8 cellular contexts compared by ENCODE assay signal in the genomic region with DNA sequence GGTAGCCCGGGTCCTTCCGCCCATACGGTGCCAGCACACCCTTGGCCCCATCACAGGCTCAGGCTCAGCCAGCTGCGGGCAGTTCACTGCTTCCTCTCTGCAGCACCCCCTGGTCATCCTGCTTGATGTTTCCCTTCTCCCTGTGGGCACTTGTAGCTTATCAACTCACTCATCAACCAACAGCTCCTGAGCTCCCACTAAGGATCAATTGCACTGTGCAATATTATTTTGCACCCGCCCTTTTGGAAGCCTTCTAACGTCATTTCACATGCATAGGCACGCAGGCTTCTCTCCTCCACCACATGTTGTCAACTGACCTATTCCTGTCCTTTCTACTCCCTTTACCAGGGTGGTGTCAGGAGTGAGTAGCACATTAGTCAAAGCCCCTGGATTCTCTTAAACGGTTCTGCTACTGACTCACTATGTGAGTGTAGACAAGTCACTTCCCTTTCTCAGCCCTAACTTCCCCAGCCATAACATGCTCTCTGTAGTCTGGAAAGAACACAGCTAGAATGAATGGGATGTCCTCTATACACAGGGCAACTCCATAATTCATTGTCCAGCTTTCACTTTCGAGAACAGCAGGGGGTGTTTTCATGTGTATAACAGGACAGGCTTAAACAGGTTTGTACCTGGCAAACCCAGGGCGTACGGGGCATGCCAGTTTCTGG. TPM values are rescaled to one million over a fixed set of nuclear protein-coding genes. Genes with fewer than 3 reads are reported as not detected.
DNase-seq lines count a peak whose midpoint lies in the region; ATAC-seq and TF ChIP-seq lines count a peak whose summit lies in the region.

No MANE protein-coding gene starts in this region.

- peak overlapping the region; percentile 91 for H3K27ac Mint-ChIP-seq in dendritic cell treated with granulocyte-macrophage colony-stimulating factor and Interleukin-4, amounts not matched to agents 40 ng/mL and 50 ng/mL, for 4 days

- no peaks in the 10 kb centered on the region for H3K9me3 Mint-ChIP-seq in dendritic cell treated with granulocyte-macrophage colony-stimulating factor and Interleukin-4, amounts not matched to agents 40 ng/mL and 50 ng/mL, for 4 days

- H3K27me3 Mint-ChIP-seq in dendritic cell treated with granulocyte-macrophage colony-stimulating factor and Interleukin-4, amounts not matched to agents 40 ng/mL and 50 ng/mL, for 4 days: no peaks in the 10 kb centered on the region

- peak; percentile 64 for DNase-seq in ACHN
- DNase-seq in GM13976 (ENCODE audit: low spot score): peak; percentile 51
- peak; percentile 97 for DNase-seq in NOMO-1 treated with DMSO at 0.1 percent for 48 hours (lab: John Stamatoyannopoulos, UW; ENCODE audit: unreplicated experiment)
- DNase-seq in myocyte (ENCODE audit: low read depth): peak; percentile 40
- DNase-seq in NCI-H187 (lab: John Stamatoyannopoulos, UW): no peak

- no peak for TF ChIP-seq CTCF in GM13976 (IDR thresholded peaks at IDR 0.05; ENCODE audit: borderline replicate concordance, control extremely low read depth, extremely low read depth, insufficient read depth, missing control alignments)

- in situ Hi-C loops in ACHN (cut with HindIII; ENCODE audit: low pct_ligation_motif_present, low pct_unique_long_range_greater_than_20kb, low sequenced_read_pairs): no loop called here
- in situ Hi-C loops in GM13976 (cut with MboI; ENCODE audit: low sequenced_read_pairs, unreplicated experiment): no loop called here

- no peak for ATAC-seq in GM21367 (IDR thresholded peaks at IDR 0.05; ENCODE audit: unreplicated experiment)
- ATAC-seq in GM21515 (IDR thresholded peaks at IDR 0.05; ENCODE audit: unreplicated experiment): no peak

- H3K4me1 Mint-ChIP-seq in dendritic cell treated with granulocyte-macrophage colony-stimulating factor and Interleukin-4, amounts not matched to agents 40 ng/mL and 50 ng/mL, for 4 days (ENCODE audit: low read depth): peaks cover 59% of the 10 kb centered on the region

- H3K36me3 Mint-ChIP-seq in dendritic cell treated with granulocyte-macrophage colony-stimulating factor and Interleukin-4, amounts not matched to agents 40 ng/mL and 50 ng/mL, for 4 days (ENCODE audit: low read depth): no peaks in the 10 kb centered on the region

- intact Hi-C loops in dendritic cell treated with granulocyte-macrophage colony-stimulating factor and Interleukin-4, amounts not matched to agents 40 ng/mL and 50 ng/mL, for 4 days (cut with micrococcal nuclease): loop anchor here (2.0 to 5.0 kb wide), 3 partner anchors 36 to 65 kb away; no protein-coding TSS in a partner anchor

- peak overlapping the region; percentile 67 for H3K4me3 Mint-ChIP-seq in dendritic cell treated with granulocyte-macrophage colony-stimulating factor and Interleukin-4, amounts not matched to agents 40 ng/mL and 50 ng/mL, for 4 days

RNA-seq across cellular contexts. Expression of a gene that starts 47.1 kb away (rescaled TPM):
- total RNA-seq in myocyte: 60.2 and 63.5 TPM in 2 replicates
- polyA plus RNA-seq in myocyte (2012): 76.8 TPM

Comparison
In these comparisons a context has a peak if more than half of its experiments do, and no peak if none do; other contexts are left out.
1. DNase-seq: peak in ACHN (single experiment), GM13976 (single experiment), NOMO-1 treated with DMSO at 0.1 percent for 48 hours (single experiment) and myocyte (single experiment); none in NCI-H187 (0 of 2).